In the genomic region with DNA sequence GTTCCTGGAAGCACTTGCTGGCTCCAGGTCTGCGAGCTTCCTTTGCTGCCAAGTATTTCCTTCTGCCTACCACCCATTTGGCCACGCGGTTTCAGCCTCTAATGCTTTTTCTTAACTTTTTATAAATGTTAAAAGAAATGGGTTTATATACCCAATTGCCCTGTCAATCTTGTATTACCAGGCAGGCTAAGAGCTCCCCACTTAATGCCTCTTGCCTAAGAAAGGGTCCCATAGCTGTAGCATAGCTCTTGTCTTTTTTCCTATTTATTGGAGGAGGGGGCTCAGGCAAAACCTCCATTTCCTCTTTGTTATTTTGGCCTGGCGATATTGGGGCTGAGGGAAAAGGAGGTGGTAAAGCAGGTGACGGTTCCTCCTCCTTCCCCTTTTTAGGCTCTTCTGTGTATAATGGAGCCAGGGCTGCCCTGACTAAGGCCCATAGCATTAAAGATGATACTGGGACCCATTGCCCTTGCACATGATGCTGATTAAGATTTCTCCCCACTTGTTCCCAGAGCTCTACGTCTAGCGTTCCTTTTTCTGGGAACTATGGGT, we compare ENCODE assay signal across 9 cellular contexts. TPM values are rescaled to one million over a fixed set of nuclear protein-coding genes. Genes with fewer than 3 reads are reported as not detected.
A peak's percentile ranks its signal among the peaks of the same experiment; 100 is the strongest.
DNase-seq lines count a peak whose midpoint lies in the region; ATAC-seq, FAIRE-seq and TF ChIP-seq lines count a peak whose summit lies in the region.
"Had no signal": no experiment of that assay in that cellular context is flagged by ENCODE, and none has a peak within 500 bp of the region (broad histone marks: within the 10 kb centered on the region; RNA-seq: fewer than 3 reads in every experiment).

No MANE protein-coding gene starts in this region.

- DNase-seq in CD4-positive, CD25-positive, alpha-beta regulatory T cell = no peak
- DNase-seq in HFFc6 (no peak), HPDE6-E6E7 (ENCODE audit: extremely low spot score) (no peak), NCI-H2107 treated with DMSO at 0.1 percent for 48 hours (lab: John Stamatoyannopoulos, UW; ENCODE audit: unreplicated experiment) (no peak), UCSD-AML1 (lab: John Stamatoyannopoulos, UW; ENCODE audit: unreplicated experiment) (no peak), D721Med (ENCODE audit: insufficient read length, low spot score) (no peak)
- no peak for DNase-seq in activated T-helper 2 cell treated with anti-CD3 and anti-CD28 coated beads, Interferon-gamma antibody, Interleukin-2, Interleukin-4, amounts not matched to agents 10 μg/mL and 5 μg/mL and 100 μg/mL, durations not matched to agents 14 hours and 24 hours and 36 hours (ENCODE audit: low spot score)

- no peak for FAIRE-seq in D721Med (lab: Jason Lieb, UNC)

- peaks cover 2% of the 10 kb centered on the region for H3K36me3 ChIP-seq in CD4-positive, CD25-positive, alpha-beta regulatory T cell (ENCODE audit: control insufficient read depth, insufficient read depth, low read length)
- no peaks in the 10 kb centered on the region for H3K36me3 ChIP-seq in mucosa of stomach (ENCODE audit: control insufficient read depth, insufficient read depth, low read length)
- H3K36me3 ChIP-seq: pancreas had no signal

- no peaks in the 10 kb centered on the region for H3K27me3 ChIP-seq in CD4-positive, CD25-positive, alpha-beta regulatory T cell (ENCODE audit: control insufficient read depth, insufficient read depth, low read length)
- H3K27me3 ChIP-seq in mucosa of stomach (ENCODE audit: control insufficient read depth, insufficient read depth, low read length) = no peaks in the 10 kb centered on the region
- H3K27me3 ChIP-seq: pancreas had no signal

- H3K4me3 Mint-ChIP-seq in CD4-positive, CD25-positive, alpha-beta regulatory T cell = peak overlapping the region in 3 of 4 donors; percentile 17 to 78 (median 72)
- peak overlapping the region; percentile 79 for H3K4me3 Mint-ChIP-seq in HFFc6
- H3K4me3 Mint-ChIP-seq in activated T-helper 2 cell treated with anti-CD3 and anti-CD28 coated beads, Interferon-gamma antibody, Interleukin-2, Interleukin-4, amounts not matched to agents 10 μg/mL and 5 μg/mL and 100 μg/mL, durations not matched to agents 14 hours and 24 hours and 36 hours (ENCODE audit: low read depth) = no peak overlapping the region

- TF ChIP-seq CTCF in HFFc6 (IDR thresholded peaks at IDR 0.05) = no peak
- TF ChIP-seq CTCF in D721Med (IDR thresholded peaks at IDR 0.05; ENCODE audit: insufficient read depth, missing control alignments) = no peak

- H3K4me1 ChIP-seq in CD4-positive, CD25-positive, alpha-beta regulatory T cell (ENCODE audit: control insufficient read depth, insufficient read depth, low read length, poor library complexity, severe bottlenecking) = peaks cover 5% of the 10 kb centered on the region
- peaks cover 9% of the 10 kb centered on the region for H3K4me1 ChIP-seq in mucosa of stomach (ENCODE audit: control insufficient read depth, insufficient read depth, low read length)
- H3K4me1 ChIP-seq: pancreas had no signal

- H3K27ac ChIP-seq in CD4-positive, CD25-positive, alpha-beta regulatory T cell (ENCODE audit: insufficient read depth, low read length, poor library complexity, severe bottlenecking) = no peak overlapping the region

- H3K9me3 ChIP-seq in CD4-positive, CD25-positive, alpha-beta regulatory T cell (ENCODE audit: control insufficient read depth in 2 of 2, low read length in 2 of 2) = no peaks in the 10 kb centered on the region
- no peaks in the 10 kb centered on the region for H3K9me3 ChIP-seq in mucosa of stomach (ENCODE audit: control insufficient read depth, low read length)
- H3K9me3 ChIP-seq: pancreas had no signal

- intact Hi-C loops in activated T-helper 2 cell treated with anti-CD3 and anti-CD28 coated beads, Interferon-gamma antibody, Interleukin-2, Interleukin-4, amounts not matched to agents 10 μg/mL and 5 μg/mL and 100 μg/mL, durations not matched to agents 14 hours and 24 hours and 36 hours (cut with micrococcal nuclease) = loop anchor here (5.0 kb wide), 1 partner anchor 33 kb away; no protein-coding TSS in a partner anchor

- peaks cover 11% of the 10 kb centered on the region for H3K36me3 Mint-ChIP-seq in CD4-positive, CD25-positive, alpha-beta regulatory T cell
- no peaks in the 10 kb centered on the region for H3K36me3 Mint-ChIP-seq in HFFc6 (ENCODE audit: low read depth)
- H3K36me3 Mint-ChIP-seq in activated T-helper 2 cell treated with anti-CD3 and anti-CD28 coated beads, Interferon-gamma antibody, Interleukin-2, Interleukin-4, amounts not matched to agents 10 μg/mL and 5 μg/mL and 100 μg/mL, durations not matched to agents 14 hours and 24 hours and 36 hours (ENCODE audit: low read depth) = peaks cover 18% of the 10 kb centered on the region

- peak overlapping the region; percentile 17 for H3K9ac ChIP-seq in mucosa of stomach (ENCODE audit: low read length)

- no peak overlapping the region for H3K4me3 ChIP-seq in CD4-positive, CD25-positive, alpha-beta regulatory T cell (ENCODE audit: low read depth, low read length)
- H3K4me3 ChIP-seq in mucosa of stomach (ENCODE audit: low read length) = no peak overlapping the region

- H3K4me1 Mint-ChIP-seq in CD4-positive, CD25-positive, alpha-beta regulatory T cell = peaks cover 6 to 15% (median 10%) of the 10 kb centered on the region in 4 donors
- peaks cover 10% of the 10 kb centered on the region for H3K4me1 Mint-ChIP-seq in HFFc6 (ENCODE audit: low read depth)
- peaks cover 11% of the 10 kb centered on the region for H3K4me1 Mint-ChIP-seq in activated T-helper 2 cell treated with anti-CD3 and anti-CD28 coated beads, Interferon-gamma antibody, Interleukin-2, Interleukin-4, amounts not matched to agents 10 μg/mL and 5 μg/mL and 100 μg/mL, durations not matched to agents 14 hours and 24 hours and 36 hours (ENCODE audit: low read depth)

- H3K27me3 Mint-ChIP-seq in CD4-positive, CD25-positive, alpha-beta regulatory T cell = no peaks in the 10 kb centered on the region
- H3K27me3 Mint-ChIP-seq in HFFc6 (ENCODE audit: insufficient read depth) = peaks cover 7% of the 10 kb centered on the region
- H3K27me3 Mint-ChIP-seq in activated T-helper 2 cell treated with anti-CD3 and anti-CD28 coated beads, Interferon-gamma antibody, Interleukin-2, Interleukin-4, amounts not matched to agents 10 μg/mL and 5 μg/mL and 100 μg/mL, durations not matched to agents 14 hours and 24 hours and 36 hours (ENCODE audit: low read depth) = no peaks in the 10 kb centered on the region

- H3K27ac Mint-ChIP-seq in CD4-positive, CD25-positive, alpha-beta regulatory T cell = peak overlapping the region in 1 of 3 donors; percentile 72
- H3K27ac Mint-ChIP-seq in HFFc6 = no peak overlapping the region
- peak overlapping the region; percentile 42 for H3K27ac Mint-ChIP-seq in activated T-helper 2 cell treated with anti-CD3 and anti-CD28 coated beads, Interferon-gamma antibody, Interleukin-2, Interleukin-4, amounts not matched to agents 10 μg/mL and 5 μg/mL and 100 μg/mL, durations not matched to agents 14 hours and 24 hours and 36 hours

- peak in 1 of 2 donors; percentile 3 for ATAC-seq in CD4-positive, CD25-positive, alpha-beta regulatory T cell (ENCODE audit: low read depth in 2 of 2)

- H3K9me3 Mint-ChIP-seq in CD4-positive, CD25-positive, alpha-beta regulatory T cell = no peaks in the 10 kb centered on the region
- H3K9me3 Mint-ChIP-seq in HFFc6 = no peaks in the 10 kb centered on the region
- no peaks in the 10 kb centered on the region for H3K9me3 Mint-ChIP-seq in activated T-helper 2 cell treated with anti-CD3 and anti-CD28 coated beads, Interferon-gamma antibody, Interleukin-2, Interleukin-4, amounts not matched to agents 10 μg/mL and 5 μg/mL and 100 μg/mL, durations not matched to agents 14 hours and 24 hours and 36 hours

RNA-seq across cellular contexts. Expression of a gene that starts 21.6 kb away (rescaled TPM):
- 26.5 TPM for total RNA-seq in CD4-positive, CD25-positive, alpha-beta regulatory T cell
- 10 to 100 TPM; 12.1 to 17.9 (median 16.4) TPM for polyA plus RNA-seq in CD4-positive, CD25-positive, alpha-beta regulatory T cell
- total RNA-seq in HFFc6 (2021; fragmentation: NEBNext Ultra II Directional; extraction: Animal tissue kit (Norgen Biotek cat#: 25700)) = 10 to 100 TPM; 28.5 to 34.2 (median 33.4) TPM
- 69.0 and 73.2 TPM in 2 replicates for total RNA-seq in activated T-helper 2 cell treated with anti-CD3 and anti-CD28 coated beads, Interferon-gamma antibody, Interleukin-2, Interleukin-4, amounts not matched to agents 10 μg/mL and 5 μg/mL and 100 μg/mL, durations not matched to agents 14 hours and 24 hours and 36 hours

RNA-seq across cellular contexts. Expression of a gene that starts 36.4 kb away (rescaled TPM):
- 30.6 TPM for total RNA-seq in CD4-positive, CD25-positive, alpha-beta regulatory T cell
- 10 to 100 TPM; 36.2 to 41.9 (median 39.5) TPM for polyA plus RNA-seq in CD4-positive, CD25-positive, alpha-beta regulatory T cell
- total RNA-seq in HFFc6 (2021; fragmentation: NEBNext Ultra II Directional; extraction: Animal tissue kit (Norgen Biotek cat#: 25700)) = 10 to 100 TPM; 23.2 to 29.2 (median 24.9) TPM
- total RNA-seq in activated T-helper 2 cell treated with anti-CD3 and anti-CD28 coated beads, Interferon-gamma antibody, Interleukin-2, Interleukin-4, amounts not matched to agents 10 μg/mL and 5 μg/mL and 100 μg/mL, durations not matched to agents 14 hours and 24 hours and 36 hours = 40.4 and 42.1 TPM in 2 replicates
